Comparison of ENCODE assay signal across 9 cellular contexts in the genomic region with DNA sequence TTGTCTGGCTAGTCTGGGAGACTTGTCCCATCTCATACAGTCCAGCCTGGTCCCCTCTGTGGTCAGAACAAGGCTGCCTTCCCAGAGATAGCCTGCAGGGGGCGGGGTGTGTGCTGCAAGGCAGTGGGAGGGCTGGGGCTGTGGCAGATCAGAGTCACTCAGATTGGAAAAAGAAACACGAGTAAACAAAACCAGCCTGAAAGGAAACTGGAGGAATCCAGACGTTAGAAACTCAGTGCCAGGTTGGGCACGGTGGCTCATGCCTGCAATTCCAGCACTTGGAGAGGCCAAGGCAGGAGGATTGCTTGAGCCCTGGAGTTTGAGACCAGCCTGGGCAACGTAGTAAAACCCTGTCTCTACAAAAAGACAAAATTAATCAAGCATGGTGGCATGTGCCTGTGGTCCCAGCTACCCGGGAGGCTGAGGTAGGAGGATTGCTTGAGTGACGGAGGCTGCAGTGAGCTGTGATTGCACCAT. TPM values are rescaled to one million over a fixed set of nuclear protein-coding genes. Genes with fewer than 3 reads are reported as not detected.
DNase-seq lines count a peak whose midpoint lies in the region; ATAC-seq and TF ChIP-seq lines count a peak whose summit lies in the region.
"Had no signal": no experiment of that assay in that cellular context is flagged by ENCODE, and none has a peak within 500 bp of the region (broad histone marks: within the 10 kb centered on the region; RNA-seq: fewer than 3 reads in every experiment).

No MANE protein-coding gene starts in this region.

- ATAC-seq in naive thymus-derived CD8-positive, alpha-beta T cell: peak; percentile 61 to 67
- peak; percentile 66 for ATAC-seq in stimulated activated memory B cell treated with anti-CD40 and anti-IgM and Interleukin-4, amounts not matched to agents 10 μg/mL and 1 μg/mL and 100 μg/mL, for 72 hours

- POLR2A ChIA-PET in naive thymus-derived CD8-positive, alpha-beta T cell (lab: Charles Lee): no interaction called here

- peak overlapping the region; percentile 94 for H3K27ac Mint-ChIP-seq in HFFc6
- peak overlapping the region in 1 of 10 donors; percentile 68 for H3K27ac Mint-ChIP-seq in naive thymus-derived CD8-positive, alpha-beta T cell
- no peak overlapping the region for H3K27ac Mint-ChIP-seq in stimulated activated memory B cell treated with anti-CD40 and anti-IgM and Interleukin-4, amounts not matched to agents 10 μg/mL and 1 μg/mL and 100 μg/mL, for 72 hours
- H3K27ac Mint-ChIP-seq: T-helper 1 cell treated with Interleukin-12 subunit alpha and Interleukin-12 subunit beta and Interleukin-4 antibody, amounts not matched to agents 30 μg/mL and 1 μg/mL, for 36 hours had no signal

- H3K4me1 ChIP-seq in OCI-LY3 (ENCODE audit: low read length) (no peaks in the 10 kb centered on the region), esophagus muscularis mucosa (peaks cover 23 to 45% (median 43%) of the 10 kb centered on the region in 4 donors)

- TF ChIP-seq CTCF in HFFc6 (IDR thresholded peaks at IDR 0.05): peak; percentile 93
- peak; percentile 67 for TF ChIP-seq CTCF in OCI-LY3 (IDR thresholded peaks at IDR 0.05; ENCODE audit: low read depth, low read length)
- peak; percentile 65 to 81 (median 70) for TF ChIP-seq CTCF in esophagus muscularis mucosa (IDR thresholded peaks at IDR 0.05)

- H3K27me3 Mint-ChIP-seq in HFFc6 (ENCODE audit: insufficient read depth): peaks cover 4% of the 10 kb centered on the region; the same call in 1 of the 2 replicates
- H3K27me3 Mint-ChIP-seq in naive thymus-derived CD8-positive, alpha-beta T cell: peaks cover 1 to 37% (median 16%) of the 10 kb centered on the region in 5 donors
- peaks cover 55% of the 10 kb centered on the region for H3K27me3 Mint-ChIP-seq in stimulated activated memory B cell treated with anti-CD40 and anti-IgM and Interleukin-4, amounts not matched to agents 10 μg/mL and 1 μg/mL and 100 μg/mL, for 72 hours

- H4K20me1 ChIP-seq in OCI-LY3 (ENCODE audit: insufficient read depth, low read length): no peaks in the 10 kb centered on the region

- intact Hi-C loops in esophagus muscularis mucosa (cut with DNase I): loop anchor here (5.0 kb wide), 1 partner anchor 389 kb away; no protein-coding TSS in a partner anchor

- H3K4me3 Mint-ChIP-seq in HFFc6: peak overlapping the region; percentile 45; the same call in 1 of the 2 replicates
- H3K4me3 Mint-ChIP-seq in naive thymus-derived CD8-positive, alpha-beta T cell: no peak overlapping the region
- H3K4me3 Mint-ChIP-seq in stimulated activated memory B cell treated with anti-CD40 and anti-IgM and Interleukin-4, amounts not matched to agents 10 μg/mL and 1 μg/mL and 100 μg/mL, for 72 hours: no peak overlapping the region
- H3K4me3 Mint-ChIP-seq: T-helper 1 cell treated with Interleukin-12 subunit alpha and Interleukin-12 subunit beta and Interleukin-4 antibody, amounts not matched to agents 30 μg/mL and 1 μg/mL, for 36 hours had no signal

- no peak for TF ChIP-seq EP300 in esophagus muscularis mucosa (IDR thresholded peaks at IDR 0.05)

- peaks cover 63% of the 10 kb centered on the region for H3K4me1 Mint-ChIP-seq in HFFc6 (ENCODE audit: low read depth)
- H3K4me1 Mint-ChIP-seq in naive thymus-derived CD8-positive, alpha-beta T cell: peaks cover 8 to 22% (median 16%) of the 10 kb centered on the region in 4 donors
- peaks cover 22% of the 10 kb centered on the region for H3K4me1 Mint-ChIP-seq in stimulated activated memory B cell treated with anti-CD40 and anti-IgM and Interleukin-4, amounts not matched to agents 10 μg/mL and 1 μg/mL and 100 μg/mL, for 72 hours

- DNase-seq in COLO668 (lab: John Stamatoyannopoulos, UW; ENCODE audit: unreplicated experiment): peak; percentile 66
- peak; percentile 80 for DNase-seq in HFFc6
- DNase-seq in activated T-cell treated with anti-CD3 and anti-CD28 coated beads for 24 hours (ENCODE audit: low read depth): peak; percentile 56
- DNase-seq in esophagus muscularis mucosa (ENCODE audit: extremely low spot score): no peak
- DNase-seq in naive thymus-derived CD8-positive, alpha-beta T cell: peak; percentile 39 to 84 (median 60)
- DNase-seq in GF-D8 (lab: John Stamatoyannopoulos, UW): no peak

- no peak for TF ChIP-seq POLR2A in esophagus muscularis mucosa (IDR thresholded peaks at IDR 0.05; ENCODE audit: low read depth)

- H3K27ac ChIP-seq in OCI-LY3 (ENCODE audit: low read length) (no peak overlapping the region), esophagus muscularis mucosa (replicated peaks in 1 of 4) (no peak overlapping the region)

- no peaks in the 10 kb centered on the region for H3K27me3 ChIP-seq in OCI-LY3 (ENCODE audit: low read depth, low read length)
- peaks cover 0 to 6% (median 0%) of the 10 kb centered on the region in 4 donors for H3K27me3 ChIP-seq in esophagus muscularis mucosa

- H3K9me3 ChIP-seq in OCI-LY3 (ENCODE audit: insufficient read depth, low read length) (no peaks in the 10 kb centered on the region), esophagus muscularis mucosa (peaks cover 0 to 8% (median 0%) of the 10 kb centered on the region in 4 donors)

- H2AFZ ChIP-seq in OCI-LY3 (ENCODE audit: low read depth, low read length): no peak overlapping the region

- no peaks in the 10 kb centered on the region for H3K79me2 ChIP-seq in OCI-LY3 (ENCODE audit: low read length)

- H3K36me3 ChIP-seq in OCI-LY3 (replicated peaks; ENCODE audit: low read depth, low read length) (no peaks in the 10 kb centered on the region), esophagus muscularis mucosa (peaks cover 15 to 18% (median 18%) of the 10 kb centered on the region in 4 donors)

- H3K9me3 Mint-ChIP-seq in HFFc6: no peaks in the 10 kb centered on the region
- H3K9me3 Mint-ChIP-seq in naive thymus-derived CD8-positive, alpha-beta T cell: peaks cover 0 to 1% (median 0%) of the 10 kb centered on the region in 9 donors
- H3K9me3 Mint-ChIP-seq in stimulated activated memory B cell treated with anti-CD40 and anti-IgM and Interleukin-4, amounts not matched to agents 10 μg/mL and 1 μg/mL and 100 μg/mL, for 72 hours: no peaks in the 10 kb centered on the region
- H3K9me3 Mint-ChIP-seq: T-helper 1 cell treated with Interleukin-12 subunit alpha and Interleukin-12 subunit beta and Interleukin-4 antibody, amounts not matched to agents 30 μg/mL and 1 μg/mL, for 36 hours had no signal

- H3K4me3 ChIP-seq in OCI-LY3 (ENCODE audit: low read length) (no peak overlapping the region), esophagus muscularis mucosa (no peak overlapping the region)

- H3K36me3 Mint-ChIP-seq in HFFc6 (ENCODE audit: low read depth): peaks cover 13% of the 10 kb centered on the region
- H3K36me3 Mint-ChIP-seq in naive thymus-derived CD8-positive, alpha-beta T cell: peaks cover 0 to 21% (median 0%) of the 10 kb centered on the region in 3 donors
- H3K36me3 Mint-ChIP-seq in stimulated activated memory B cell treated with anti-CD40 and anti-IgM and Interleukin-4, amounts not matched to agents 10 μg/mL and 1 μg/mL and 100 μg/mL, for 72 hours: peaks cover 18% of the 10 kb centered on the region

- H3K9ac ChIP-seq in OCI-LY3 (ENCODE audit: low read length): no peak overlapping the region

- no peak overlapping the region for H3K4me2 ChIP-seq in OCI-LY3 (ENCODE audit: low read length)

- WGBS in esophagus muscularis mucosa: 34% methylated on average over 7 of the region's 7 CpGs

RNA-seq across cellular contexts. Expression of gene LEMD2, which starts 20.2 kb away (rescaled TPM):
- 10 to 100 TPM; 42.4 to 46.7 (median 44.9) TPM for total RNA-seq in HFFc6 (2021; fragmentation: NEBNext Ultra II Directional; extraction: Animal tissue kit (Norgen Biotek cat#: 25700))
- total RNA-seq in esophagus muscularis mucosa: 10 to 100 TPM; 36.4 to 65.3 (median 55.4) TPM
- 100 to 1,000 TPM; 126 to 128 TPM for total RNA-seq in naive thymus-derived CD8-positive, alpha-beta T cell
- polyA plus RNA-seq in naive thymus-derived CD8-positive, alpha-beta T cell: 10 to 100 TPM; 24.6 to 43.9 (median 26.0) TPM

RNA-seq across cellular contexts. Expression of gene IP6K3, which starts 22.0 kb away (rescaled TPM):
- total RNA-seq in HFFc6 (2021; fragmentation: NEBNext Ultra II Directional; extraction: Animal tissue kit (Norgen Biotek cat#: 25700)): under 1 TPM in 4 of 6 experiments, not detected in 2; 0.25 to 0.83 (median 0.50) TPM
- 1 to 10 TPM; 1.2 to 2.8 (median 1.7) TPM for total RNA-seq in esophagus muscularis mucosa
- not detected for total RNA-seq in naive thymus-derived CD8-positive, alpha-beta T cell
- not detected for polyA plus RNA-seq in naive thymus-derived CD8-positive, alpha-beta T cell

RNA-seq across cellular contexts. Expression of gene MLN, which starts 35.1 kb away (rescaled TPM):
- total RNA-seq in HFFc6 (2021; fragmentation: NEBNext Ultra II Directional; extraction: Animal tissue kit (Norgen Biotek cat#: 25700)): not detected
- total RNA-seq in esophagus muscularis mucosa: not detected
- total RNA-seq in naive thymus-derived CD8-positive, alpha-beta T cell: not detected
- not detected for polyA plus RNA-seq in naive thymus-derived CD8-positive, alpha-beta T cell

RNA-seq across cellular contexts. Expression of gene UQCC2, which starts 57.2 kb away (rescaled TPM):
- total RNA-seq in HFFc6 (2021; fragmentation: NEBNext Ultra II Directional; extraction: Animal tissue kit (Norgen Biotek cat#: 25700)): 100 to 1,000 TPM; 109 to 167 (median 140) TPM
- total RNA-seq in esophagus muscularis mucosa: 10 to 100 TPM in 3 of 4 donors, 1 to 10 TPM in 1; 9.4 to 22.2 (median 14.7) TPM
- 10 to 100 TPM; 23.3 to 24.7 TPM for total RNA-seq in naive thymus-derived CD8-positive, alpha-beta T cell
- polyA plus RNA-seq in naive thymus-derived CD8-positive, alpha-beta T cell: 10 to 100 TPM; 44.4 to 57.7 (median 56.2) TPM

Comparison
In these comparisons a context has a peak if more than half of its experiments do, and no peak if none do; other contexts are left out.
1. DNase-seq: peak in COLO668 (single experiment), HFFc6 (single experiment), activated T-cell treated with anti-CD3 and anti-CD28 coated beads for 24 hours (single experiment) and naive thymus-derived CD8-positive, alpha-beta T cell (10 of 10); none in esophagus muscularis mucosa (single experiment) and GF-D8 (single experiment).
2. Peak in every context shown above with its lines, with median percentiles within 50 percentile points of each other: CTCF ChIP-seq.